Comparison of ENCODE assay signal across 2 cellular contexts in the genomic region with DNA sequence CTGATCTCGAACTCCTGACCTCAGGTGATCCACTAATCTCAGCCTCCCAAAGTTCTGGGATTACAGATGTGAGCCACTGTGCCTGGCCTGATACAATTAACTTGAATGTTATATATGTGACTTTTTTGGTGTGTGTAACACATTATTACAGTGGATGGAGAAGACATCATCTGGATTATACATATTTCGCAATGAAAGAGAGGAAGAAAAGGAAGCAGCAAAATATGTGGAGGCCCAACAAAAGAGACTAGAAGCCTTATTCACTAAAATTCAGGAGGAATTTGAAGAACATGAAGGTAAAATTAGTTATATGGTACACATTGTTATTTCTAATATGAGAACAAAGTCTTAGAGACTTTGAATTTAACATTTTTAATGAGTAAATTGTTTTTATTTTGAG.
TF ChIP-seq lines count a peak whose summit lies in the region.

No MANE protein-coding gene starts in this region.

TF ChIP-seq in IMR-90, 13 proteins besides CTCF, POLR2A, EP300 and RAD21:
- TF ChIP-seq NFE2L2 (IDR thresholded peaks at IDR 0.05; ENCODE audit: low read depth, low read length) (no peak), CEBPB (IDR thresholded peaks at IDR 0.05; ENCODE audit: low read depth, low read length) (peak; percentile 81), CHD1 (IDR thresholded peaks at IDR 0.05; ENCODE audit: low read depth, low read length) (no peak)

TF ChIP-seq in K562, 482 proteins besides CTCF, POLR2A, EP300 and RAD21:
- peak; percentile 62 for TF ChIP-seq CEBPB (tag; IDR thresholded peaks at IDR 0.05)
- no peak for TF ChIP-seq GABPA (tag; conservative IDR thresholded peaks at IDR 0.05; ENCODE audit: low read depth)
- TF ChIP-seq KLF1 (tag; IDR thresholded peaks at IDR 0.05), result no peak
TF ChIP-seq in K562: peak in this region for 1.
